In genomic region chr1:83818916-83819315, GRCh38 we compare ENCODE assay signal across 1 cellular context.
TF ChIP-seq lines count a peak whose summit lies in the region.

No MANE protein-coding gene starts in this region.

TF ChIP-seq in GM23338, 12 proteins besides CTCF, POLR2A, EP300 and RAD21 (continued from another document):
- no peak for TF ChIP-seq REST (IDR thresholded peaks at IDR 0.05; ENCODE audit: unreplicated experiment)
